13 cellular contexts compared by ENCODE assay signal in genomic region chr5:98341038-98341710, GRCh38.
DNase-seq lines count a peak whose midpoint lies in the region; ATAC-seq and TF ChIP-seq lines count a peak whose summit lies in the region.
"Had no signal": no experiment of that assay in that cellular context is flagged by ENCODE, and none has a peak within 500 bp of the region (broad histone marks: within the 10 kb centered on the region; RNA-seq: fewer than 3 reads in every experiment).

No MANE protein-coding gene starts in this region.

- H3K4me1 ChIP-seq in mesenchymal stem cell (ENCODE audit: control insufficient read depth, insufficient read depth, low read depth, low read length): peaks cover 2% of the 10 kb centered on the region
- H3K4me1 ChIP-seq: BLaER1, upper lobe of right lung had no signal

- H3K27ac ChIP-seq in mesenchymal stem cell (ENCODE audit: low read length, poor library complexity, severe bottlenecking): peak overlapping the region; percentile 99
- H3K27ac ChIP-seq: BLaER1, upper lobe of right lung had no signal

- H3K4ac ChIP-seq in mesenchymal stem cell (ENCODE audit: low read depth in 1 of 2, low read length in 2 of 2): no peak overlapping the region

- H2AFZ ChIP-seq in mesenchymal stem cell (ENCODE audit: low read depth, low read length): no peak overlapping the region

- H3K36me3 ChIP-seq in mesenchymal stem cell (ENCODE audit: control insufficient read depth in 1 of 2, insufficient read depth in 2 of 2, low read depth in 1 of 2, low read length in 2 of 2): peaks cover 0 to 3% of the 10 kb centered on the region in 2 experiments
- H3K36me3 ChIP-seq: BLaER1, upper lobe of right lung had no signal

- 24% methylated on average over 3 of the region's 3 CpGs for WGBS in mesenchymal stem cell

- no peak overlapping the region for H2BK15ac ChIP-seq in mesenchymal stem cell (ENCODE audit: low read depth, poor library complexity, severe bottlenecking)

- H3K23ac ChIP-seq in mesenchymal stem cell (ENCODE audit: low read length in 2 of 2): no peak overlapping the region

- peak overlapping the region; percentile 67 for H3K9ac ChIP-seq in mesenchymal stem cell (ENCODE audit: low read length)
- H3K9ac ChIP-seq: BLaER1 had no signal

- no peaks in the 10 kb centered on the region for H3K27me3 ChIP-seq in mesenchymal stem cell (ENCODE audit: control insufficient read depth in 1 of 2, insufficient read depth in 1 of 2, low read length in 2 of 2)
- H3K27me3 ChIP-seq: BLaER1, upper lobe of right lung had no signal

- DNase-seq in AG09319 (ENCODE audit: extremely low read depth, low read depth): peak; percentile 88
- peak; percentile 87 for DNase-seq in LHCN-M2 (ENCODE audit: low read depth)
- DNase-seq in fibroblast of gingiva (ENCODE audit: low read depth): peak; percentile 89
- DNase-seq in mesenchymal stem cell: peak; percentile 73
- DNase-seq in NCI-H2227 treated with DMSO at 0.1 percent for 48 hours (lab: John Stamatoyannopoulos, UW): no peak
- no peak for DNase-seq in NCI-H2196 (lab: John Stamatoyannopoulos, UW; ENCODE audit: unreplicated experiment)
- DNase-seq: activated CD4-positive, alpha-beta memory T cell treated with anti-CD3 and anti-CD28 coated beads for 36 hours; NCI-H1694; stimulated activated CD4-positive, alpha-beta T cell treated with anti-CD3 and anti-CD28 coated beads, Interleukin-2, amount 100 ng/mL, for 24 hours; upper lobe of right lung had no signal

- peak overlapping the region; percentile 19 for H2BK120ac ChIP-seq in mesenchymal stem cell (ENCODE audit: low read depth, low read length)

- H2AK5ac ChIP-seq in mesenchymal stem cell (ENCODE audit: low read length, severe bottlenecking): peak overlapping the region; percentile 69

- no peaks in the 10 kb centered on the region for H3K9me3 ChIP-seq in mesenchymal stem cell (ENCODE audit: control insufficient read depth, low read length)
- H3K9me3 ChIP-seq: BLaER1, upper lobe of right lung had no signal

- TF ChIP-seq CTCF in AG09319 (IDR thresholded peaks at IDR 0.05; ENCODE audit: low read depth, low read length): no peak

- no peak overlapping the region for H4K91ac ChIP-seq in mesenchymal stem cell (ENCODE audit: low read length)

- H2BK5ac ChIP-seq in mesenchymal stem cell (ENCODE audit: low read depth, low read length, poor library complexity, severe bottlenecking): peak overlapping the region; percentile 79

- H3K79me1 ChIP-seq in mesenchymal stem cell (replicated peaks; ENCODE audit: low read length, poor library complexity, severe bottlenecking): peaks cover 1% of the 10 kb centered on the region

- H4K8ac ChIP-seq in mesenchymal stem cell (ENCODE audit: low read length): no peak overlapping the region

- H2BK12ac ChIP-seq in mesenchymal stem cell (ENCODE audit: low read length in 2 of 2): no peak overlapping the region

- no peak for ATAC-seq in GM19035 (IDR thresholded peaks at IDR 0.05; ENCODE audit: unreplicated experiment)
- ATAC-seq in GM21529 (IDR thresholded peaks at IDR 0.05; ENCODE audit: unreplicated experiment): no peak
- ATAC-seq: upper lobe of right lung had no signal

- H3K18ac ChIP-seq in mesenchymal stem cell (ENCODE audit: low read depth in 1 of 2, low read length in 2 of 2): no peak overlapping the region

- H3K4me3 ChIP-seq in mesenchymal stem cell (ENCODE audit: insufficient read depth in 1 of 2, low read depth in 1 of 2, low read length in 2 of 2): no peak overlapping the region
- H3K4me3 ChIP-seq: BLaER1, upper lobe of right lung had no signal

- H3K14ac ChIP-seq in mesenchymal stem cell (ENCODE audit: low read length in 2 of 2): no peak overlapping the region

- peak overlapping the region; percentile 5 for H3K4me2 ChIP-seq in mesenchymal stem cell (ENCODE audit: low read length, poor library complexity, severe bottlenecking)
- H3K4me2 ChIP-seq: BLaER1 had no signal

Comparison
In these comparisons a context has a peak if more than half of its experiments do, and no peak if none do; other contexts are left out.
1. DNase-seq: peak in AG09319 (single experiment), LHCN-M2 (single experiment), fibroblast of gingiva (single experiment) and mesenchymal stem cell (single experiment); none in NCI-H2227 treated with DMSO at 0.1 percent for 48 hours (single experiment) and NCI-H2196 (single experiment).